28 cellular contexts compared by ENCODE assay signal in the genomic region with DNA sequence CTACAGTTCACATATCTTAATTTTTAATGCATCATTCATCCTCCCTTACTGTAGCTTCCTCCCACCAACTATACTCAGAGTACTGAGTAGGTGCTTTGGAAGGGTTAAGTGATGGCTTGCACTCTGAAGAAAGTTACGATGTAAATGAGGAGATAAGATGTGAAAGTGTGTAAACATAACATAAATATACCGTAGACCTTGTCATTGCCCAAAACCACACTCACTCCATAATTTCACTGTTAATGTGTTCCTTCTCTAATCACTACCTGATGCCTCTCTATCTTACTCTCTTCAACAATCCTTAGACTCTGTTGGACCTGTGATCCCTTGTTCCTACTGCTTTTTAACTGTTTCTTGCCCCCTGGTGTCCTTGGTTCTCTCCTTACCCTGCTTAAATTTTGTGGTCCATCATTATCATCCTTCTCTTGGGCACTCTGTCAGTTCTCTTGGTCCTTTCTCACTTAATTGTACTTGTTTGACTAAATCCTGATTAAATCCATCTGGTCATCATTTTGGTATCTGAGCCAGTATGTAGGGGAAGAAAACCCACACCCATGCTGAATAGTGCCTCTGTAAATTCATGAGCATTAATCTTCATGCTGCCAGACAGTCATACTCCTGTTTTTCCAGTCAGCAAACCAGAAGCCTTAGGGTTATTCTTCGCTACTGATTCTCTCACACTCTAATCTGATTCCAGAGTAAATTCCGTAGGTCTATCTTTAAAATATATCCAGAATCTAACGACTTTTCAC. TPM values are rescaled to one million over a fixed set of nuclear protein-coding genes. Genes with fewer than 3 reads are reported as not detected.
DNase-seq lines count a peak whose midpoint lies in the region; ATAC-seq, FAIRE-seq and TF ChIP-seq lines count a peak whose summit lies in the region.
"Had no signal": no experiment of that assay in that cellular context is flagged by ENCODE, and none has a peak within 500 bp of the region (broad histone marks: within the 10 kb centered on the region; RNA-seq: fewer than 3 reads in every experiment).

No MANE protein-coding gene starts in this region.

- no peaks in the 10 kb centered on the region for H3K27me3 ChIP-seq in pancreas
- H3K27me3 ChIP-seq: right atrium auricular region, spleen, testis, uterus had no signal

- no peaks in the 10 kb centered on the region for H3K36me3 ChIP-seq in pancreas
- H3K36me3 ChIP-seq: right atrium auricular region, uterus had no signal

- H3K4me1 ChIP-seq in pancreas: no peaks in the 10 kb centered on the region
- H3K4me1 ChIP-seq: right atrium auricular region, spleen, testis had no signal

- 68 to 70% methylated on average over 5 of the region's 5 CpGs for WGBS in pancreas, 2 donors

- no peaks in the 10 kb centered on the region for H3K27me3 Mint-ChIP-seq in neural crest cell (ENCODE audit: low read depth)
- no peaks in the 10 kb centered on the region for H3K27me3 Mint-ChIP-seq in natural killer cell treated with Interleukin-12 subunit alpha and Interleukin-12 subunit beta and Interleukin-15 and Interleukin-18, amount 100 ng/mL, for 72 hours
- H3K27me3 Mint-ChIP-seq: activated naive CD4-positive, alpha-beta T cell treated with anti-CD3 and anti-CD28 coated beads, Interleukin-2, amount 10 ng/mL, durations not matched to agents 7 days and 5 days; CD4-positive, alpha-beta memory T cell; memory B cell; T-cell had no signal

- no peak overlapping the region for H3K27ac ChIP-seq in pancreas
- H3K27ac ChIP-seq: KMS-11, right atrium auricular region, spleen, testis, uterus had no signal

- TF ChIP-seq CTCF in neural crest cell (conservative IDR thresholded peaks at IDR 0.05) (no peak), pancreas (IDR thresholded peaks at IDR 0.05) (no peak)

- peak; percentile 27 for DNase-seq in AG20443 (ENCODE audit: low spot score)
- DNase-seq in NCI-H226: peak; percentile 7
- peak; percentile 46 for DNase-seq in fibroblast of gingiva (ENCODE audit: low read depth)
- no peak for DNase-seq in neural crest cell (ENCODE audit: low read depth, low spot score)
- no peak for DNase-seq in OCI-M1 (lab: John Stamatoyannopoulos, UW)
- no peak for DNase-seq in pancreas
- no peak for DNase-seq in natural killer cell treated with Interleukin-12 subunit alpha and Interleukin-12 subunit beta and Interleukin-15 and Interleukin-18, amount 100 ng/mL, for 72 hours (ENCODE audit: low spot score)
- DNase-seq in stimulated activated CD4-positive, alpha-beta T cell treated with anti-CD3 and anti-CD28 coated beads, Interleukin-2, amount 100 ng/mL, for 48 hours: no peak
- DNase-seq: ACHN; activated CD4-positive, alpha-beta T cell treated with anti-CD3 and anti-CD28 coated beads for 4 hours; activated naive CD4-positive, alpha-beta T cell treated with anti-CD3 and anti-CD28 coated beads, Interleukin-2, amount 10 ng/mL, durations not matched to agents 7 days and 5 days; activated T-cell treated with anti-CD3 and anti-CD28 coated beads, Interleukin-2, amount 50 U/mL, for 48 hours; anterior cingulate cortex; CD4-positive, alpha-beta memory T cell; endodermal cell; left cardiac atrium; NCI-H1436; occipital lobe; spleen; stimulated activated CD4-positive, alpha-beta T cell treated with anti-CD3 and anti-CD28 coated beads, Interleukin-4, amount 100 ng/mL, for 1 hour; stimulated activated naive CD4-positive, alpha-beta T cell; T-cell; testis; uterus had no signal

- intact Hi-C loops in pancreas (cut with DNase I): no loop called here

- peak overlapping the region; percentile 17 for H3K27ac Mint-ChIP-seq in neural crest cell (ENCODE audit: unreplicated experiment)
- H3K27ac Mint-ChIP-seq in natural killer cell treated with Interleukin-12 subunit alpha and Interleukin-12 subunit beta and Interleukin-15 and Interleukin-18, amount 100 ng/mL, for 72 hours: no peak overlapping the region
- H3K27ac Mint-ChIP-seq: activated naive CD4-positive, alpha-beta T cell treated with anti-CD3 and anti-CD28 coated beads, Interleukin-2, amount 10 ng/mL, durations not matched to agents 7 days and 5 days; CD4-positive, alpha-beta memory T cell; memory B cell; T-cell had no signal

- peaks cover 5% of the 10 kb centered on the region for H3K4me1 Mint-ChIP-seq in neural crest cell
- no peaks in the 10 kb centered on the region for H3K4me1 Mint-ChIP-seq in natural killer cell treated with Interleukin-12 subunit alpha and Interleukin-12 subunit beta and Interleukin-15 and Interleukin-18, amount 100 ng/mL, for 72 hours (ENCODE audit: low read depth in 2 of 2)
- H3K4me1 Mint-ChIP-seq: activated naive CD4-positive, alpha-beta T cell treated with anti-CD3 and anti-CD28 coated beads, Interleukin-2, amount 10 ng/mL, durations not matched to agents 7 days and 5 days; T-cell had no signal

- H3K36me3 Mint-ChIP-seq in neural crest cell (ENCODE audit: low read depth): peaks cover 10% of the 10 kb centered on the region
- H3K36me3 Mint-ChIP-seq in natural killer cell treated with Interleukin-12 subunit alpha and Interleukin-12 subunit beta and Interleukin-15 and Interleukin-18, amount 100 ng/mL, for 72 hours: peaks cover 5% of the 10 kb centered on the region

- no peak for FAIRE-seq in pancreas (lab: Jason Lieb, UNC)
- FAIRE-seq: GM18507 had no signal

- no peak overlapping the region for H3K4me3 ChIP-seq in pancreas
- H3K4me3 ChIP-seq: right atrium auricular region, spleen, testis, uterus had no signal

- H3K9me3 Mint-ChIP-seq in neural crest cell: no peaks in the 10 kb centered on the region
- no peaks in the 10 kb centered on the region for H3K9me3 Mint-ChIP-seq in natural killer cell treated with Interleukin-12 subunit alpha and Interleukin-12 subunit beta and Interleukin-15 and Interleukin-18, amount 100 ng/mL, for 72 hours
- H3K9me3 Mint-ChIP-seq: activated naive CD4-positive, alpha-beta T cell treated with anti-CD3 and anti-CD28 coated beads, Interleukin-2, amount 10 ng/mL, durations not matched to agents 7 days and 5 days; CD4-positive, alpha-beta memory T cell; endodermal cell; memory B cell; T-cell had no signal

- no peak for ATAC-seq in pancreas
- no peak for ATAC-seq in natural killer cell treated with Interleukin-12 subunit alpha and Interleukin-12 subunit beta and Interleukin-15 and Interleukin-18, amount 100 ng/mL, for 72 hours
- ATAC-seq: left cardiac atrium, T-cell had no signal

- H3K4me3 Mint-ChIP-seq in neural crest cell: no peak overlapping the region
- H3K4me3 Mint-ChIP-seq in natural killer cell treated with Interleukin-12 subunit alpha and Interleukin-12 subunit beta and Interleukin-15 and Interleukin-18, amount 100 ng/mL, for 72 hours: no peak overlapping the region
- H3K4me3 Mint-ChIP-seq: activated naive CD4-positive, alpha-beta T cell treated with anti-CD3 and anti-CD28 coated beads, Interleukin-2, amount 10 ng/mL, durations not matched to agents 7 days and 5 days; CD4-positive, alpha-beta memory T cell; endodermal cell; memory B cell; T-cell had no signal

- no peaks in the 10 kb centered on the region for H3K9me3 ChIP-seq in pancreas
- H3K9me3 ChIP-seq: right atrium auricular region, spleen, testis, uterus had no signal

RNA-seq across cellular contexts. Expression of a gene that starts 45.0 kb away (rescaled TPM):
- total RNA-seq in neural crest cell (58.4 and 72.7 TPM in 2 replicates), pancreas (10 to 100 TPM in 4 of 6 donors, 1 to 10 TPM in 2; 8.1 to 17.1 (median 12.2) TPM)
- 10 to 100 TPM; 10.5 to 10.6 TPM for polyA plus RNA-seq in pancreas
- total RNA-seq in natural killer cell treated with Interleukin-12 subunit alpha and Interleukin-12 subunit beta and Interleukin-15 and Interleukin-18, amount 100 ng/mL, for 72 hours: 10 to 100 TPM; 37.1 to 54.0 TPM

RNA-seq across cellular contexts. Expression of a gene that starts 45.1 kb away (rescaled TPM):
- 62.8 and 68.0 TPM in 2 replicates for total RNA-seq in neural crest cell
- 10 to 100 TPM; 20.2 to 30.8 (median 26.3) TPM for total RNA-seq in pancreas
- polyA plus RNA-seq in pancreas: 100 to 1,000 TPM; 101 to 121 TPM
- 10 to 100 TPM; 73.1 to 94.4 TPM for total RNA-seq in natural killer cell treated with Interleukin-12 subunit alpha and Interleukin-12 subunit beta and Interleukin-15 and Interleukin-18, amount 100 ng/mL, for 72 hours

Comparison
In these comparisons a context has a peak if more than half of its experiments do, and no peak if none do; other contexts are left out.
1. DNase-seq: peak in AG20443 (single experiment), NCI-H226 (single experiment) and fibroblast of gingiva (single experiment); none in neural crest cell (single experiment), OCI-M1 (single experiment), pancreas (0 of 6), natural killer cell treated with Interleukin-12 subunit alpha and Interleukin-12 subunit beta and Interleukin-15 and Interleukin-18, amount 100 ng/mL, for 72 hours (single experiment) and stimulated activated CD4-positive, alpha-beta T cell treated with anti-CD3 and anti-CD28 coated beads, Interleukin-2, amount 100 ng/mL, for 48 hours (0 of 2).